Comparison of ENCODE assay signal across 9 cellular contexts in the genomic region with DNA sequence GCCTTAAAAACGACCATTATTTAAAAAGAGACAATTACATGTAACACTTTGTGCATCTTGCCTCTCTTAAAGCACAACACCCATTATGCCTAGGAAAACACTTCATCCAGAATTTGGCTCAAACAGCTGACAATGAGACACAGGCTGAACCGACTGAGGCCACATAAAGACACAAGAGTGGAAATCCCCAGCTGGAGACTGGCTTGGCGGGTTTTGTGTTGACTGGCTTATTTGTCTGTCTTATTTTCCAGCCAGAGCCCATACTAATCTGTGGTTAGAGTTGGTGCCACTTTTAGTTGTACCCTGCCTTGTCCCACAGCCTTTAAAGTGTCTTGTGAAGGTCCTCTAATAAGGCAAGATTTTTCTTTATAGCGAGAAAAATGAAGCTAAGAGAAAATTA. TPM values are rescaled to one million over a fixed set of nuclear protein-coding genes. Genes with fewer than 3 reads are reported as not detected.
DNase-seq lines count a peak whose midpoint lies in the region; ATAC-seq and TF ChIP-seq lines count a peak whose summit lies in the region.
"Had no signal": no experiment of that assay in that cellular context is flagged by ENCODE, and none has a peak within 500 bp of the region (broad histone marks: within the 10 kb centered on the region; RNA-seq: fewer than 3 reads in every experiment).

No MANE protein-coding gene starts in this region.

- H3K27me3 Mint-ChIP-seq in MCF 10A (ENCODE audit: insufficient read depth, unreplicated experiment) (no peaks in the 10 kb centered on the region), endodermal cell (ENCODE audit: insufficient read depth) (peaks cover 4% of the 10 kb centered on the region)

- no TSS peak for BruUV-seq in MCF 10A (replicated peaks; lab: Mats Ljungman, UMichigan)

- H3K9me3 Mint-ChIP-seq in MCF 10A (ENCODE audit: unreplicated experiment) (no peaks in the 10 kb centered on the region), endodermal cell (no peaks in the 10 kb centered on the region)

- no peaks in the 10 kb centered on the region for H3K27me3 ChIP-seq in endodermal cell (ENCODE audit: control insufficient read depth, insufficient read depth, low read length, poor library complexity, severe bottlenecking)
- no peaks in the 10 kb centered on the region for H3K27me3 ChIP-seq in transverse colon

- no peaks in the 10 kb centered on the region for H3K36me3 ChIP-seq in endodermal cell (ENCODE audit: control insufficient read depth, insufficient read depth, low read length)
- H3K36me3 ChIP-seq in transverse colon, result no peaks in the 10 kb centered on the region

- peaks cover 20% of the 10 kb centered on the region for H3K36me3 Mint-ChIP-seq in MCF 10A (ENCODE audit: insufficient read depth, unreplicated experiment)
- H3K36me3 Mint-ChIP-seq in endodermal cell (ENCODE audit: low read depth), result no peaks in the 10 kb centered on the region

- H3K27ac Mint-ChIP-seq in MCF 10A (ENCODE audit: low read depth, unreplicated experiment), result no peak overlapping the region
- no peak overlapping the region for H3K27ac Mint-ChIP-seq in endodermal cell

- in situ Hi-C loops in T47D (cut with HindIII; ENCODE audit: low pct_unique_long_range_greater_than_20kb, low sequenced_read_pairs) (no loop called here), transverse colon (cut with MboI; ENCODE audit: low pct_ligation_motif_present in 1 of 4, low pct_unique_long_range_greater_than_20kb in 1 of 4, low sequenced_read_pairs in 3 of 4) (loop anchor here in 2 of 4 donors (25.0 kb wide), 2 partner anchors 111 to 164 kb away; a partner anchor contains a TSS)

- no peak for TF ChIP-seq POLR2A in transverse colon (IDR thresholded peaks at IDR 0.05)

- H3K9me3 ChIP-seq in endodermal cell (ENCODE audit: control insufficient read depth, low read length), result no peaks in the 10 kb centered on the region
- no peaks in the 10 kb centered on the region for H3K9me3 ChIP-seq in transverse colon

- no peak overlapping the region for H3K4me3 ChIP-seq in endodermal cell (ENCODE audit: low read length)
- no peak overlapping the region for H3K4me3 ChIP-seq in transverse colon

- H3K4me1 ChIP-seq in endodermal cell (ENCODE audit: control insufficient read depth, insufficient read depth, low read length), result peaks cover 3% of the 10 kb centered on the region
- peaks cover 3 to 28% (median 14%) of the 10 kb centered on the region in 4 donors for H3K4me1 ChIP-seq in transverse colon

- no peak overlapping the region for H3K27ac ChIP-seq in endodermal cell (ENCODE audit: low read depth, low read length)
- H3K27ac ChIP-seq in transverse colon, result no peak overlapping the region

- no peak for ATAC-seq in GM21737 (IDR thresholded peaks at IDR 0.05; ENCODE audit: unreplicated experiment)

- CTCF ChIA-PET in MCF 10A (lab: Yijun Ruan, JAX), result interaction anchor here (0.6 to 4.1 kb wide), 6 partner anchors 12 to 159 kb away, joined by 3 to 16 read pairs (median 3); no protein-coding TSS in a partner anchor

- TF ChIP-seq CTCF in MCF 10A (IDR thresholded peaks at IDR 0.05; ENCODE audit: unreplicated experiment) (no peak), endodermal cell (conservative IDR thresholded peaks at IDR 0.05) (no peak), transverse colon (IDR thresholded peaks at IDR 0.05) (no peak)

- intact Hi-C loops in MCF 10A (cut with micrococcal nuclease) (no loop called here), transverse colon (cut with DNase I; ENCODE audit: low total_unique reads) (no loop called here)

- TF ChIP-seq EP300 in transverse colon (IDR thresholded peaks at IDR 0.05; ENCODE audit: low read depth), result no peak

- POLR2A ChIA-PET in MCF 10A (lab: Yijun Ruan, JAX), result interaction anchor here (0.5 kb wide), 1 partner anchor 177 kb away, joined by 3 read pairs; no protein-coding TSS in a partner anchor

- 88 to 95% methylated on average over 4 of the region's 4 CpGs for WGBS in endodermal cell (ENCODE audit: insufficient coverage in 1 of 2, insufficient read length in 1 of 2), 2 experiments
- 27 to 58% methylated on average over 4 of the region's 4 CpGs for WGBS in transverse colon (ENCODE audit: low coverage in 1 of 2), 2 donors

- H3K4me1 Mint-ChIP-seq in MCF 10A (ENCODE audit: insufficient read depth, unreplicated experiment), result no peaks in the 10 kb centered on the region
- peaks cover 14% of the 10 kb centered on the region for H3K4me1 Mint-ChIP-seq in endodermal cell

- H3K4me3 Mint-ChIP-seq in MCF 10A (ENCODE audit: unreplicated experiment) (no peak overlapping the region), endodermal cell (no peak overlapping the region)

- DNase-seq in T47D (ENCODE audit: low read depth in 1 of 2, low spot score in 1 of 2) (peak; percentile 56 to 76), MCF 10A (ENCODE audit: unreplicated experiment) (no peak), T-helper 22 cell (ENCODE audit: low read depth) (peak; percentile 47), endodermal cell (peak; percentile 26), transverse colon (peak; percentile 6), OCI-M1 (lab: John Stamatoyannopoulos, UW) (no peak), HUDEP-2 (lab: John Stamatoyannopoulos, UW; ENCODE audit: unreplicated experiment in 76 of 76) (no peak)
- DNase-seq: Karpas-422 had no signal

- H3K9ac ChIP-seq in endodermal cell (ENCODE audit: extremely low read depth, low read length, poor library complexity, severe bottlenecking), result no peak overlapping the region

RNA-seq across cellular contexts. Expression of a gene that starts 21.2 kb away (rescaled TPM):
- total RNA-seq in MCF 10A (2022) (15.8 and 17.9 TPM in 2 replicates), endodermal cell (1 to 10 TPM; 3.1 to 5.1 TPM), transverse colon (10 to 100 TPM; 28.7 to 58.7 (median 53.8) TPM)
- polyA plus RNA-seq in endodermal cell (2013, experiment 1 of 2), result 3.0 TPM
- 1.8 TPM for polyA plus RNA-seq in endodermal cell (2013, experiment 2 of 2)

RNA-seq across cellular contexts. Expression of a gene that starts 41.3 kb away (rescaled TPM):
- total RNA-seq in MCF 10A (2022), result 80.8 and 102 TPM in 2 replicates
- total RNA-seq in endodermal cell, result 10 to 100 TPM; 46.2 to 50.4 TPM
- polyA plus RNA-seq in endodermal cell (2013, experiment 1 of 2), result 37.3 TPM
- 34.0 TPM for polyA plus RNA-seq in endodermal cell (2013, experiment 2 of 2)
- total RNA-seq in transverse colon, result 100 to 1,000 TPM in 3 of 4 donors, 10 to 100 TPM in 1; 86.6 to 319 (median 269) TPM

Comparison
In these comparisons a context has a peak if more than half of its experiments do, and no peak if none do; other contexts are left out.
1. DNase-seq: peak in T47D (2 of 2), T-helper 22 cell (single experiment), endodermal cell (single experiment) and transverse colon (single experiment); none in MCF 10A (single experiment), OCI-M1 (single experiment) and HUDEP-2 (0 of 76).